ENCODE assay signal across 9 cellular contexts in genomic region chr13:67416047-67416925, GRCh38.
A peak's percentile ranks its signal among the peaks of the same experiment; 100 is the strongest.
DNase-seq lines count a peak whose midpoint lies in the region; ATAC-seq and TF ChIP-seq lines count a peak whose summit lies in the region.
"Had no signal": no experiment of that assay in that cellular context is flagged by ENCODE, and none has a peak within 500 bp of the region (broad histone marks: within the 10 kb centered on the region; RNA-seq: fewer than 3 reads in every experiment).

No MANE protein-coding gene starts in this region.

- intact Hi-C loops in Caco-2 (cut with micrococcal nuclease; ENCODE audit: unreplicated experiment): loop anchor here (10.0 kb wide), 1 partner anchor 161 kb away; no protein-coding TSS in a partner anchor

- CTCF ChIA-PET in Caco-2 (lab: Charles Lee): interaction anchor here (0.6 kb wide), 1 partner anchor 33 kb away, joined by 3 read pairs; no protein-coding TSS in a partner anchor

- in situ Hi-C loops in GM23248 (cut with MboI): no loop called here

- H3K4me1 ChIP-seq in Caco-2 (no peaks in the 10 kb centered on the region), GM23248 (ENCODE audit: insufficient read depth) (no peaks in the 10 kb centered on the region)

- H4K20me1 ChIP-seq in GM23248 (ENCODE audit: insufficient read depth): no peaks in the 10 kb centered on the region

- no peak overlapping the region for H3K4me2 ChIP-seq in GM23248 (ENCODE audit: unreplicated experiment)

- no peaks in the 10 kb centered on the region for H3K4me1 Mint-ChIP-seq in Caco-2 (ENCODE audit: low read depth, unreplicated experiment)

- H3K27me3 Mint-ChIP-seq in Caco-2 (ENCODE audit: insufficient read depth, unreplicated experiment): peaks cover 2% of the 10 kb centered on the region

- H3K4me3 Mint-ChIP-seq in Caco-2 (ENCODE audit: unreplicated experiment): no peak overlapping the region

- no peaks in the 10 kb centered on the region for H3K36me3 Mint-ChIP-seq in Caco-2 (ENCODE audit: insufficient read depth, unreplicated experiment)

- H3K9me2 ChIP-seq in GM23248 (ENCODE audit: insufficient read depth): no peaks in the 10 kb centered on the region

- no peaks in the 10 kb centered on the region for H3K27me3 ChIP-seq in Caco-2 (replicated peaks; ENCODE audit: control insufficient read depth, insufficient read depth, low read length)
- no peaks in the 10 kb centered on the region for H3K27me3 ChIP-seq in GM23248 (replicated peaks; ENCODE audit: insufficient read depth)

- no peaks in the 10 kb centered on the region for H3F3A ChIP-seq in GM23248 (ENCODE audit: insufficient read depth)

- DNase-seq in Caco-2 (peak; percentile 48 to 59), GM23248 (peak; percentile 24), NCI-H1694 treated with DMSO at 0.1 percent for 48 hours (lab: John Stamatoyannopoulos, UW) (peak; percentile 26), fibroblast of villous mesenchyme (ENCODE audit: low read depth) (peak; percentile 6), NCI-H1436 (lab: John Stamatoyannopoulos, UW) (no peak)
- DNase-seq in activated CD4-positive, CD25-positive, alpha-beta regulatory T cell treated with anti-CD3 and anti-CD28 coated beads, Interleukin-2, amount 50 U/mL, for 72 hours: no peak

- H3K9ac ChIP-seq in GM23248: no peak overlapping the region

- no peaks in the 10 kb centered on the region for H3K9me3 Mint-ChIP-seq in Caco-2 (ENCODE audit: unreplicated experiment)

- 28 to 32% methylated on average over 9 of the region's 9 CpGs for WGBS in GM23248 (ENCODE audit: low coverage in 1 of 2, low lambda C conversion rate in 2 of 2, missing lambda C conversion rate in 2 of 2), 2 experiments

- no peak overlapping the region for H2AFZ ChIP-seq in GM23248

- TF ChIP-seq CTCF in Caco-2 (IDR thresholded peaks at IDR 0.05; ENCODE audit: insufficient read depth in 1 of 2, low read depth in 1 of 2, low read length in 1 of 2, severe bottlenecking in 1 of 2, unreplicated experiment in 1 of 2) (peak; percentile 60 to 75), fibroblast of villous mesenchyme (IDR thresholded peaks at IDR 0.05; ENCODE audit: insufficient read depth, low read depth, low read length) (peak; percentile 51)

- H3K9me3 ChIP-seq in Caco-2 (no peaks in the 10 kb centered on the region), GM23248 (ENCODE audit: low read depth) (no peaks in the 10 kb centered on the region)

- H3K79me2 ChIP-seq in GM23248 (ENCODE audit: insufficient read depth): no peaks in the 10 kb centered on the region

- H3K4me3 ChIP-seq in Caco-2 (ENCODE audit: low read depth, low read length) (no peak overlapping the region), GM23248 (no peak overlapping the region), fibroblast of villous mesenchyme (ENCODE audit: low read depth, low read length) (no peak overlapping the region)

- H3K36me3 ChIP-seq in Caco-2 (ENCODE audit: control insufficient read depth, insufficient read depth, low read length) (no peaks in the 10 kb centered on the region), GM23248 (ENCODE audit: low read depth) (no peaks in the 10 kb centered on the region)

- POLR2A ChIA-PET in Caco-2 (lab: Charles Lee): no interaction called here

- no peak for ATAC-seq in HG02759 (IDR thresholded peaks at IDR 0.05; ENCODE audit: unreplicated experiment)
- ATAC-seq in activated CD4-positive, CD25-positive, alpha-beta regulatory T cell treated with anti-CD3 and anti-CD28 coated beads, Interleukin-2, amount 50 U/mL, for 24 hours: no peak

- no peak overlapping the region for H3K27ac ChIP-seq in GM23248
- H3K27ac ChIP-seq: epithelial cell of prostate had no signal

- H3K27ac Mint-ChIP-seq in Caco-2 (ENCODE audit: unreplicated experiment): no peak overlapping the region

- no TSS peak for BruUV-seq in Caco-2 (replicated peaks; lab: Mats Ljungman, UMichigan)

Comparison
In these comparisons a context has a peak if more than half of its experiments do, and no peak if none do; other contexts are left out.
1. DNase-seq: peak in Caco-2 (2 of 2), GM23248 (single experiment), NCI-H1694 treated with DMSO at 0.1 percent for 48 hours (single experiment) and fibroblast of villous mesenchyme (single experiment); none in activated CD4-positive, CD25-positive, alpha-beta regulatory T cell treated with anti-CD3 and anti-CD28 coated beads, Interleukin-2, amount 50 U/mL, for 72 hours (single experiment) and NCI-H1436 (single experiment).